Comparison of ENCODE assay signal across 1 cellular context in the genomic region with DNA sequence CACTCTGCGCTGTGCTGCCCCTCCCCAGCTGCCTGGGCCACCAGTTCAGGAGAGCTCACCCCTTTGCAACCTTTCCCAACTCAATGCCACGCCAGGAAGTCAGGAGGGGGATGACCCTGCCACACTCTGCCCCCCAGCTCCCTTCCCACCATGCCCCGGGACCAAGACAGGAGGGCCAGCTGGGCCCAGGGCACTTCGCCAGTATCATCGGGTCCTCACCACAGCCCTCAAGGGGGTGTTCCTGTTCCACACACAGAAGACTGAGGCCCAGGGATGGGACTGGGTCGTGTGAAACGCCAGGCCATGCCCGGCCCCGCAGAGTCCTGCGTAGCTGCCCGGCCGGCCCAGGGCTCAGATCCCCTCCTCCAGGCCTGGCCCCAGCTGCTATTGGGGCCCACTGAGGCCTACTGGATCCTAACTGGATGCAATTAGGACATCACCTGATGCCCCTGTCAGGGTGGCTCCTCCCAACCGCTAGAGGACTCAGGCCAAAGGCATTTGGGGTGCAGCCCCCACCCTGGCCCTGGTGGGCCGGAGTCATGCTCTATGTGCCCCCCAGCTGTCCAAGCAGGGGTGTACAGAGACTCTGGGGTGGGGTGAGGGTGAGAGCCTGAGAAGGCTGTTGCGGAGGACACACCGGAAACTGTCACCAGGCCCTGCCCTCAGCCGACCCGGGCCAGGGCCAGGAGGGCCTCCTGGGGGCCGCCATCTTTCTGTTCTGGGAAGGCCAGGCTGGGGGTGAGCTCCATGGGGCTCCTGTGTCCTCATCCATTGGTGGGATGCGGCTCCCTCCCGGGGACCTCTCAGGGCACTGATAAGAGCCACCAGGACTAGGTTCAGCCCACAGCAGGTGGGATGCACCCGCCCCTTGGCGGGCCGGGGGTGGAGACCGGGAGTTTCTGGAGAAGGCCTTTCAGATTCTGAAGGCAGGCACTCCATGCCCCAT.
TF ChIP-seq lines count a peak whose summit lies in the region.

No MANE protein-coding gene starts in this region.

TF ChIP-seq in HepG2, 621 proteins besides CTCF, POLR2A, EP300 and RAD21 (continued from another document and continues in another):
- TF ChIP-seq JDP2 (CRISPR knock-in tag; IDR thresholded peaks at IDR 0.05; ENCODE audit: borderline replicate concordance) (no peak), NFRKB (IDR thresholded peaks at IDR 0.05) (no peak), ZNF567 (CRISPR knock-in tag; IDR thresholded peaks at IDR 0.05; ENCODE audit: borderline replicate concordance) (no peak), ZNF17 (CRISPR knock-in tag; IDR thresholded peaks at IDR 0.05) (no peak), ZNF556 (CRISPR knock-in tag; IDR thresholded peaks at IDR 0.05; ENCODE audit: borderline replicate concordance) (no peak; the same call in 1 of the 2 replicates), TEAD3 (CRISPR knock-in tag; optimal IDR thresholded peaks at IDR 0.05; ENCODE audit: borderline replicate concordance) (no peak), FLYWCH1 (CRISPR knock-in tag; IDR thresholded peaks at IDR 0.05) (no peak), ZSCAN25 (CRISPR knock-in tag; IDR thresholded peaks at IDR 0.05) (peak; percentile 88; the same call in 1 of the 2 replicates), TBP (CRISPR knock-in tag; IDR thresholded peaks at IDR 0.05) (no peak), ONECUT2 (CRISPR knock-in tag; IDR thresholded peaks at IDR 0.05) (peak; percentile 44; the same call in 1 of the 2 replicates), ZNF138 (CRISPR knock-in tag; IDR thresholded peaks at IDR 0.05; ENCODE audit: low read depth) (no peak), PAX8 (CRISPR knock-in tag; IDR thresholded peaks at IDR 0.05; ENCODE audit: borderline replicate concordance) (no peak), RFX1 (IDR thresholded peaks at IDR 0.05) (no peak), NR3C1 (CRISPR knock-in tag; IDR thresholded peaks at IDR 0.05) (no peak), CREB1 (IDR thresholded peaks at IDR 0.05) (no peak), CREB1 (CRISPR knock-in tag; IDR thresholded peaks at IDR 0.05) (0 out of 2 replicates have a peak, but pooled peaks have one; percentile 46), ZNF224 (CRISPR knock-in tag; IDR thresholded peaks at IDR 0.05) (peak; percentile 40; the same call in 1 of the 2 replicates), KLF12 (CRISPR knock-in tag; IDR thresholded peaks at IDR 0.05; ENCODE audit: borderline replicate concordance) (peak; percentile 90; the same call in 1 of the 2 replicates), MEIS2 (CRISPR knock-in tag; IDR thresholded peaks at IDR 0.05) (peak; percentile 60), REPIN1 (CRISPR knock-in tag; IDR thresholded peaks at IDR 0.05; ENCODE audit: borderline replicate concordance, low read depth) (no peak), JUN (CRISPR knock-in tag; IDR thresholded peaks at IDR 0.05) (no peak), ZNF841 (CRISPR knock-in tag; IDR thresholded peaks at IDR 0.05; ENCODE audit: borderline replicate concordance) (no peak), KAT8 (CRISPR knock-in tag; IDR thresholded peaks at IDR 0.05) (peak; percentile 87; the same call in 1 of the 2 replicates), BHLHE40 (IDR thresholded peaks at IDR 0.05; ENCODE audit: low read length) (no peak), ZNF263 (CRISPR knock-in tag; IDR thresholded peaks at IDR 0.05) (peak; percentile 71), SMARCE1 (IDR thresholded peaks at IDR 0.05; ENCODE audit: borderline replicate concordance) (no peak), ZBTB7A (CRISPR knock-in tag; IDR thresholded peaks at IDR 0.05) (peak; percentile 18), ZNF343 (CRISPR knock-in tag; IDR thresholded peaks at IDR 0.05) (0 out of 2 replicates have a peak, but pooled peaks have one; percentile 39), ZC3H13 (CRISPR knock-in tag; IDR thresholded peaks at IDR 0.05) (peak; percentile 42; the same call in 1 of the 2 replicates), SNRNP70 (IDR thresholded peaks at IDR 0.05; ENCODE audit: low read depth, low read length) (no peak)
- TF ChIP-seq, protein P1, sequence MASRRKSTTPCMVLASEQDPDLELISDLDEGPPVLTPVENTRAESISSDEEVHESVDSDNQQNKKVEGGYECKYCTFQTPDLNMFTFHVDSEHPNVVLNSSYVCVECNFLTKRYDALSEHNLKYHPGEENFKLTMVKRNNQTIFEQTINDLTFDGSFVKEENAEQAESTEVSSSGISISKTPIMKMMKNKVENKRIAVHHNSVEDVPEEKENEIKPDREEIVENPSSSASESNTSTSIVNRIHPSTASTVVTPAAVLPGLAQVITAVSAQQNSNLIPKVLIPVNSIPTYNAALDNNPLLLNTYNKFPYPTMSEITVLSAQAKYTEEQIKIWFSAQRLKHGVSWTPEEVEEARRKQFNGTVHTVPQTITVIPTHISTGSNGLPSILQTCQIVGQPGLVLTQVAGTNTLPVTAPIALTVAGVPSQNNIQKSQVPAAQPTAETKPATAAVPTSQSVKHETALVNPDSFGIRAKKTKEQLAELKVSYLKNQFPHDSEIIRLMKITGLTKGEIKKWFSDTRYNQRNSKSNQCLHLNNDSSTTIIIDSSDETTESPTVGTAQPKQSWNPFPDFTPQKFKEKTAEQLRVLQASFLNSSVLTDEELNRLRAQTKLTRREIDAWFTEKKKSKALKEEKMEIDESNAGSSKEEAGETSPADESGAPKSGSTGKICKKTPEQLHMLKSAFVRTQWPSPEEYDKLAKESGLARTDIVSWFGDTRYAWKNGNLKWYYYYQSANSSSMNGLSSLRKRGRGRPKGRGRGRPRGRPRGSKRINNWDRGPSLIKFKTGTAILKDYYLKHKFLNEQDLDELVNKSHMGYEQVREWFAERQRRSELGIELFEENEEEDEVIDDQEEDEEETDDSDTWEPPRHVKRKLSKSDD (CRISPR knock-in tag; IDR thresholded peaks at IDR 0.05; ENCODE audit: low read depth), result peak; percentile 54; the same call in 1 of the 2 replicates
- TF ChIP-seq, protein P2, sequence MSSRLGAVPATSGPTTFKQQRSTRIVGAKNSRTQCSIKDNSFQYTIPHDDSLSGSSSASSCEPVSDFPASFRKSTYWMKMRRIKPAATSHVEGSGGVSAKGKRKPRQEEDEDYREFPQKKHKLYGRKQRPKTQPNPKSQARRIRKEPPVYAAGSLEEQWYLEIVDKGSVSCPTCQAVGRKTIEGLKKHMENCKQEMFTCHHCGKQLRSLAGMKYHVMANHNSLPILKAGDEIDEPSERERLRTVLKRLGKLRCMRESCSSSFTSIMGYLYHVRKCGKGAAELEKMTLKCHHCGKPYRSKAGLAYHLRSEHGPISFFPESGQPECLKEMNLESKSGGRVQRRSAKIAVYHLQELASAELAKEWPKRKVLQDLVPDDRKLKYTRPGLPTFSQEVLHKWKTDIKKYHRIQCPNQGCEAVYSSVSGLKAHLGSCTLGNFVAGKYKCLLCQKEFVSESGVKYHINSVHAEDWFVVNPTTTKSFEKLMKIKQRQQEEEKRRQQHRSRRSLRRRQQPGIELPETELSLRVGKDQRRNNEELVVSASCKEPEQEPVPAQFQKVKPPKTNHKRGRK (CRISPR knock-in tag; IDR thresholded peaks at IDR 0.05), result no peak
- TF ChIP-seq, protein P3, sequence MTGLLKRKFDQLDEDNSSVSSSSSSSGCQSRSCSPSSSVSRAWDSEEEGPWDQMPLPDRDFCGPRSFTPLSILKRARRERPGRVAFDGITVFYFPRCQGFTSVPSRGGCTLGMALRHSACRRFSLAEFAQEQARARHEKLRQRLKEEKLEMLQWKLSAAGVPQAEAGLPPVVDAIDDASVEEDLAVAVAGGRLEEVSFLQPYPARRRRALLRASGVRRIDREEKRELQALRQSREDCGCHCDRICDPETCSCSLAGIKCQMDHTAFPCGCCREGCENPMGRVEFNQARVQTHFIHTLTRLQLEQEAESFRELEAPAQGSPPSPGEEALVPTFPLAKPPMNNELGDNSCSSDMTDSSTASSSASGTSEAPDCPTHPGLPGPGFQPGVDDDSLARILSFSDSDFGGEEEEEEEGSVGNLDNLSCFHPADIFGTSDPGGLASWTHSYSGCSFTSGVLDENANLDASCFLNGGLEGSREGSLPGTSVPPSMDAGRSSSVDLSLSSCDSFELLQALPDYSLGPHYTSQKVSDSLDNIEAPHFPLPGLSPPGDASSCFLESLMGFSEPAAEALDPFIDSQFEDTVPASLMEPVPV (CRISPR knock-in tag; IDR thresholded peaks at IDR 0.05), result 0 out of 2 replicates have a peak, but pooled peaks have one; percentile 77
- TF ChIP-seq, protein P4, sequence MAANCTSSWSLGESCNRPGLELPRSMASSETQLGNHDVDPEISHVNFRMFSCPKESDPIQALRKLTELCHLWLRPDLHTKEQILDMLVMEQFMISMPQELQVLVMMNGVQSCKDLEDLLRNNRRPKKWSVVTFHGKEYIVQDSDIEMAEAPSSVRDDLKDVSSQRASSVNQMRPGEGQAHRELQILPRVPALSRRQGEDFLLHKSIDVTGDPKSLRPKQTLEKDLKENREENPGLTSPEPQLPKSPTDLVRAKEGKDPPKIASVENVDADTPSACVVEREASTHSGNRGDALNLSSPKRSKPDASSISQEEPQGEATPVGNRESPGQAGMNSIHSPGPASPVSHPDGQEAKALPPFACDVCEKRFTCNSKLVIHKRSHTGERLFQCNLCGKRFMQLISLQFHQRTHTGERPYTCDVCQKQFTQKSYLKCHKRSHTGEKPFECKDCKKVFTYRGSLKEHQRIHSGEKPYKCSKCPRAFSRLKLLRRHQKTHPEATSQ (CRISPR knock-in tag; IDR thresholded peaks at IDR 0.05; ENCODE audit: borderline replicate concordance), result no peak
- TF ChIP-seq, protein P5, sequence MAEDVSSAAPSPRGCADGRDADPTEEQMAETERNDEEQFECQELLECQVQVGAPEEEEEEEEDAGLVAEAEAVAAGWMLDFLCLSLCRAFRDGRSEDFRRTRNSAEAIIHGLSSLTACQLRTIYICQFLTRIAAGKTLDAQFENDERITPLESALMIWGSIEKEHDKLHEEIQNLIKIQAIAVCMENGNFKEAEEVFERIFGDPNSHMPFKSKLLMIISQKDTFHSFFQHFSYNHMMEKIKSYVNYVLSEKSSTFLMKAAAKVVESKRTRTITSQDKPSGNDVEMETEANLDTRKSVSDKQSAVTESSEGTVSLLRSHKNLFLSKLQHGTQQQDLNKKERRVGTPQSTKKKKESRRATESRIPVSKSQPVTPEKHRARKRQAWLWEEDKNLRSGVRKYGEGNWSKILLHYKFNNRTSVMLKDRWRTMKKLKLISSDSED (CRISPR knock-in tag; IDR thresholded peaks at IDR 0.05), result no peak
- TF ChIP-seq, protein P6, sequence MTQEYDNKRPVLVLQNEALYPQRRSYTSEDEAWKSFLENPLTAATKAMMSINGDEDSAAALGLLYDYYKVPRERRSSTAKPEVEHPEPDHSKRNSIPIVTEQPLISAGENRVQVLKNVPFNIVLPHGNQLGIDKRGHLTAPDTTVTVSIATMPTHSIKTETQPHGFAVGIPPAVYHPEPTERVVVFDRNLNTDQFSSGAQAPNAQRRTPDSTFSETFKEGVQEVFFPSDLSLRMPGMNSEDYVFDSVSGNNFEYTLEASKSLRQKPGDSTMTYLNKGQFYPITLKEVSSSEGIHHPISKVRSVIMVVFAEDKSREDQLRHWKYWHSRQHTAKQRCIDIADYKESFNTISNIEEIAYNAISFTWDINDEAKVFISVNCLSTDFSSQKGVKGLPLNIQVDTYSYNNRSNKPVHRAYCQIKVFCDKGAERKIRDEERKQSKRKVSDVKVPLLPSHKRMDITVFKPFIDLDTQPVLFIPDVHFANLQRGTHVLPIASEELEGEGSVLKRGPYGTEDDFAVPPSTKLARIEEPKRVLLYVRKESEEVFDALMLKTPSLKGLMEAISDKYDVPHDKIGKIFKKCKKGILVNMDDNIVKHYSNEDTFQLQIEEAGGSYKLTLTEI (CRISPR knock-in tag; conservative IDR thresholded peaks at IDR 0.05), result no peak
- TF ChIP-seq, protein P7, sequence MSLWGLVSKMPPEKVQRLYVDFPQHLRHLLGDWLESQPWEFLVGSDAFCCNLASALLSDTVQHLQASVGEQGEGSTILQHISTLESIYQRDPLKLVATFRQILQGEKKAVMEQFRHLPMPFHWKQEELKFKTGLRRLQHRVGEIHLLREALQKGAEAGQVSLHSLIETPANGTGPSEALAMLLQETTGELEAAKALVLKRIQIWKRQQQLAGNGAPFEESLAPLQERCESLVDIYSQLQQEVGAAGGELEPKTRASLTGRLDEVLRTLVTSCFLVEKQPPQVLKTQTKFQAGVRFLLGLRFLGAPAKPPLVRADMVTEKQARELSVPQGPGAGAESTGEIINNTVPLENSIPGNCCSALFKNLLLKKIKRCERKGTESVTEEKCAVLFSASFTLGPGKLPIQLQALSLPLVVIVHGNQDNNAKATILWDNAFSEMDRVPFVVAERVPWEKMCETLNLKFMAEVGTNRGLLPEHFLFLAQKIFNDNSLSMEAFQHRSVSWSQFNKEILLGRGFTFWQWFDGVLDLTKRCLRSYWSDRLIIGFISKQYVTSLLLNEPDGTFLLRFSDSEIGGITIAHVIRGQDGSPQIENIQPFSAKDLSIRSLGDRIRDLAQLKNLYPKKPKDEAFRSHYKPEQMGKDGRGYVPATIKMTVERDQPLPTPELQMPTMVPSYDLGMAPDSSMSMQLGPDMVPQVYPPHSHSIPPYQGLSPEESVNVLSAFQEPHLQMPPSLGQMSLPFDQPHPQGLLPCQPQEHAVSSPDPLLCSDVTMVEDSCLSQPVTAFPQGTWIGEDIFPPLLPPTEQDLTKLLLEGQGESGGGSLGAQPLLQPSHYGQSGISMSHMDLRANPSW (CRISPR knock-in tag; IDR thresholded peaks at IDR 0.05; ENCODE audit: borderline replicate concordance), result no peak
- TF ChIP-seq, protein P8, sequence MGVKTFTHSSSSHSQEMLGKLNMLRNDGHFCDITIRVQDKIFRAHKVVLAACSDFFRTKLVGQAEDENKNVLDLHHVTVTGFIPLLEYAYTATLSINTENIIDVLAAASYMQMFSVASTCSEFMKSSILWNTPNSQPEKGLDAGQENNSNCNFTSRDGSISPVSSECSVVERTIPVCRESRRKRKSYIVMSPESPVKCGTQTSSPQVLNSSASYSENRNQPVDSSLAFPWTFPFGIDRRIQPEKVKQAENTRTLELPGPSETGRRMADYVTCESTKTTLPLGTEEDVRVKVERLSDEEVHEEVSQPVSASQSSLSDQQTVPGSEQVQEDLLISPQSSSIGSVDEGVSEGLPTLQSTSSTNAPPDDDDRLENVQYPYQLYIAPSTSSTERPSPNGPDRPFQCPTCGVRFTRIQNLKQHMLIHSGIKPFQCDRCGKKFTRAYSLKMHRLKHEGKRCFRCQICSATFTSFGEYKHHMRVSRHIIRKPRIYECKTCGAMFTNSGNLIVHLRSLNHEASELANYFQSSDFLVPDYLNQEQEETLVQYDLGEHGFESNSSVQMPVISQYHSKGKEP (CRISPR knock-in tag; IDR thresholded peaks at IDR 0.05), result peak; percentile 10; the same call in 1 of the 2 replicates
- TF ChIP-seq, protein P9, sequence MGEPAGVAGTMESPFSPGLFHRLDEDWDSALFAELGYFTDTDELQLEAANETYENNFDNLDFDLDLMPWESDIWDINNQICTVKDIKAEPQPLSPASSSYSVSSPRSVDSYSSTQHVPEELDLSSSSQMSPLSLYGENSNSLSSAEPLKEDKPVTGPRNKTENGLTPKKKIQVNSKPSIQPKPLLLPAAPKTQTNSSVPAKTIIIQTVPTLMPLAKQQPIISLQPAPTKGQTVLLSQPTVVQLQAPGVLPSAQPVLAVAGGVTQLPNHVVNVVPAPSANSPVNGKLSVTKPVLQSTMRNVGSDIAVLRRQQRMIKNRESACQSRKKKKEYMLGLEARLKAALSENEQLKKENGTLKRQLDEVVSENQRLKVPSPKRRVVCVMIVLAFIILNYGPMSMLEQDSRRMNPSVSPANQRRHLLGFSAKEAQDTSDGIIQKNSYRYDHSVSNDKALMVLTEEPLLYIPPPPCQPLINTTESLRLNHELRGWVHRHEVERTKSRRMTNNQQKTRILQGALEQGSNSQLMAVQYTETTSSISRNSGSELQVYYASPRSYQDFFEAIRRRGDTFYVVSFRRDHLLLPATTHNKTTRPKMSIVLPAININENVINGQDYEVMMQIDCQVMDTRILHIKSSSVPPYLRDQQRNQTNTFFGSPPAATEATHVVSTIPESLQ (CRISPR knock-in tag; conservative IDR thresholded peaks at IDR 0.05), result 0 out of 2 replicates have a peak, but pooled peaks have one; percentile 5
